37 cellular contexts compared by ENCODE assay signal in the genomic region with DNA sequence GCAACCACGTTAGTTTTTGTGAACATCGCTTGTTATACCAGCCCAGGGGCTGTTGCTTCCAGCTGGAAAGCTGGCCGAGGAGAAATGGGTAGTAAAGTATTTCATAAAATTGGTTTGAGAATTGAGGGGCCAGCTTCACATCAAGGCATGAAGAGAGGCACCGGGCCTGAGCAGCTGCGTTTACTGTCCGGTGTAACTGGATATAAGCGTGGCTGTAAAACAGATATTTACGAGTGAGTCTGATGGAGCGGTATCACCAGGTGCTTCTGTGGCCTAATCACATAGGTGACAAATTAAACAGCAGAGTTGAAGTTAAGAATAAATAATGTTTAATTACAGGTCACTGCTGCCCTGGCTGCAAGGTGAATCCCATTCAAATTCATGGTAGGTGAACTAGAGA.
"Had no signal": no experiment of that assay in that cellular context is flagged by ENCODE, and none has a peak within 500 bp of the region (broad histone marks: within the 10 kb centered on the region; RNA-seq: fewer than 3 reads in every experiment).

No MANE protein-coding gene starts in this region.

- H3K4me3 Mint-ChIP-seq: activated B cell treated with CpG ODN at 0.5 μM for 24 hours; activated CD4-positive, alpha-beta memory T cell treated with anti-CD3 and anti-CD28 coated beads for 36 hours; activated CD4-positive, alpha-beta T cell treated with anti-CD3 and anti-CD28 coated beads, Interleukin-2, amount 10 ng/mL, durations not matched to agents 24 days and 14 days; activated CD8-positive, alpha-beta T cell treated with anti-CD3 and anti-CD28 coated beads for 36 hours; activated naive CD4-positive, alpha-beta T cell treated with anti-CD3 and anti-CD28 coated beads, Interleukin-2, amount 10 ng/mL, durations not matched to agents 7 days and 5 days; activated naive CD4-positive, alpha-beta T cell treated with anti-CD3 and anti-CD28 coated beads, Interleukin-2, amount 50 U/mL, for 24 hours; activated naive CD8-positive, alpha-beta T cell; activated naive CD8-positive, alpha-beta T cell treated with anti-CD3 and anti-CD28 coated beads, Interleukin-2, amount 10 ng/mL, durations not matched to agents 7 days and 5 days; activated naive CD8-positive, alpha-beta T cell treated with anti-CD3 and anti-CD28 coated beads, Interleukin-2, amount 50 U/mL, for 24 hours; activated T-cell treated with anti-CD3 and anti-CD28 coated beads, Interleukin-2, amount 50 U/mL, for 4 hours; activated T-cell treated with anti-CD3 and anti-CD28 coated beads, Interleukin-2, amount 50 U/mL, for 72 hours; activated T-helper 1 cell treated with anti-CD3 and anti-CD28 coated beads, Interleukin-12 subunit alpha, Interleukin-12 subunit beta, Interleukin-2, Interleukin-4 antibody, amounts not matched to agents 30 ng/mL and 10 ng/mL and 1 ng/mL, durations not matched to agents 14 hours and 24 hours and 36 hours; activated T-helper 17 cell treated with anti-CD3 and anti-CD28 coated beads, Interleukin-2, amount 50 U/mL, for 72 hours; brain; central memory CD8-positive, alpha-beta T cell; T-helper 1 cell treated with Interleukin-12 subunit alpha and Interleukin-12 subunit beta and Interleukin-4 antibody, amounts not matched to agents 30 μg/mL and 1 μg/mL, for 36 hours; T-helper 2 cell treated with Interferon-gamma antibody and Interleukin-4, amounts not matched to agents 5 μg/mL and 100 μg/mL, for 36 hours had no signal

- H3K27me3 Mint-ChIP-seq: activated CD4-positive, alpha-beta memory T cell treated with anti-CD3 and anti-CD28 coated beads for 36 hours; activated CD4-positive, alpha-beta T cell treated with anti-CD3 and anti-CD28 coated beads, Interleukin-2, amount 10 ng/mL, durations not matched to agents 24 days and 14 days; activated CD8-positive, alpha-beta T cell treated with anti-CD3 and anti-CD28 coated beads for 36 hours; activated naive CD8-positive, alpha-beta T cell treated with anti-CD3 and anti-CD28 coated beads, Interleukin-2, amount 10 ng/mL, durations not matched to agents 7 days and 5 days had no signal

- H3K27me3 ChIP-seq: ascending aorta, cardiac muscle cell had no signal

- H3K27ac ChIP-seq: ascending aorta, cardiac muscle cell, VCaP had no signal

- H3K36me3 Mint-ChIP-seq: activated CD4-positive, alpha-beta memory T cell treated with anti-CD3 and anti-CD28 coated beads for 36 hours; activated naive CD4-positive, alpha-beta T cell treated with anti-CD3 and anti-CD28 coated beads, Interleukin-2, amount 10 ng/mL, durations not matched to agents 7 days and 5 days; activated naive CD4-positive, alpha-beta T cell treated with anti-CD3 and anti-CD28 coated beads, Interleukin-2, amount 50 U/mL, for 24 hours; activated naive CD8-positive, alpha-beta T cell; activated naive CD8-positive, alpha-beta T cell treated with anti-CD3 and anti-CD28 coated beads, Interleukin-2, amount 10 ng/mL, durations not matched to agents 7 days and 5 days; brain had no signal

- H3K27ac Mint-ChIP-seq: activated B cell treated with CpG ODN at 0.5 μM for 24 hours; activated CD4-positive, alpha-beta memory T cell treated with anti-CD3 and anti-CD28 coated beads for 36 hours; activated CD4-positive, alpha-beta T cell treated with anti-CD3 and anti-CD28 coated beads, Interleukin-2, amount 10 ng/mL, durations not matched to agents 24 days and 14 days; activated CD8-positive, alpha-beta T cell treated with anti-CD3 and anti-CD28 coated beads for 36 hours; activated naive CD4-positive, alpha-beta T cell treated with anti-CD3 and anti-CD28 coated beads, Interleukin-2, amount 10 ng/mL, durations not matched to agents 7 days and 5 days; activated naive CD4-positive, alpha-beta T cell treated with anti-CD3 and anti-CD28 coated beads, Interleukin-2, amount 50 U/mL, for 24 hours; activated naive CD8-positive, alpha-beta T cell; activated naive CD8-positive, alpha-beta T cell treated with anti-CD3 and anti-CD28 coated beads, Interleukin-2, amount 10 ng/mL, durations not matched to agents 7 days and 5 days; activated naive CD8-positive, alpha-beta T cell treated with anti-CD3 and anti-CD28 coated beads, Interleukin-2, amount 50 U/mL, for 24 hours; activated T-cell treated with anti-CD3 and anti-CD28 coated beads, Interleukin-2, amount 50 U/mL, for 72 hours; activated T-helper 1 cell treated with anti-CD3 and anti-CD28 coated beads, Interleukin-12 subunit alpha, Interleukin-12 subunit beta, Interleukin-2, Interleukin-4 antibody, amounts not matched to agents 30 ng/mL and 10 ng/mL and 1 ng/mL, durations not matched to agents 14 hours and 24 hours and 36 hours; activated T-helper 17 cell treated with anti-CD3 and anti-CD28 coated beads, Interleukin-2, amount 50 U/mL, for 72 hours; brain; T-helper 1 cell treated with Interleukin-12 subunit alpha and Interleukin-12 subunit beta and Interleukin-4 antibody, amounts not matched to agents 30 μg/mL and 1 μg/mL, for 36 hours; T-helper 2 cell treated with Interferon-gamma antibody and Interleukin-4, amounts not matched to agents 5 μg/mL and 100 μg/mL, for 36 hours had no signal

- ATAC-seq: activated CD8-positive, alpha-beta T cell treated with anti-CD3 and anti-CD28 coated beads for 36 hours; activated naive CD8-positive, alpha-beta T cell treated with anti-CD3 and anti-CD28 coated beads, Interleukin-2, amount 50 U/mL, for 24 hours; activated T-cell treated with anti-CD3 and anti-CD28 coated beads, Interleukin-2, amount 50 U/mL, for 4 hours; activated T-cell treated with anti-CD3 and anti-CD28 coated beads, Interleukin-2, amount 50 U/mL, for 72 hours; activated T-helper 17 cell treated with anti-CD3 and anti-CD28 coated beads, Interleukin-2, amount 50 U/mL, for 72 hours had no signal

- H3K36me3 ChIP-seq: ascending aorta, cardiac muscle cell had no signal

- H3K4me1 Mint-ChIP-seq: activated B cell treated with CpG ODN at 0.5 μM for 24 hours; activated CD4-positive, alpha-beta T cell treated with anti-CD3 and anti-CD28 coated beads, Interleukin-2, amount 10 ng/mL, durations not matched to agents 24 days and 14 days; activated naive CD4-positive, alpha-beta T cell treated with anti-CD3 and anti-CD28 coated beads, Interleukin-2, amount 10 ng/mL, durations not matched to agents 7 days and 5 days; activated naive CD4-positive, alpha-beta T cell treated with anti-CD3 and anti-CD28 coated beads, Interleukin-2, amount 50 U/mL, for 24 hours; activated naive CD8-positive, alpha-beta T cell treated with anti-CD3 and anti-CD28 coated beads, Interleukin-2, amount 10 ng/mL, durations not matched to agents 7 days and 5 days; activated naive CD8-positive, alpha-beta T cell treated with anti-CD3 and anti-CD28 coated beads, Interleukin-2, amount 50 U/mL, for 24 hours; activated T-helper 17 cell treated with anti-CD3 and anti-CD28 coated beads, Interleukin-2, amount 50 U/mL, for 72 hours; central memory CD8-positive, alpha-beta T cell had no signal

- H3K4me3 ChIP-seq: ascending aorta, cardiac muscle cell had no signal

- DNase-seq: activated B cell treated with CpG ODN at 0.5 μM for 24 hours; activated CD4-positive, alpha-beta memory T cell treated with anti-CD3 and anti-CD28 coated beads for 36 hours; activated CD4-positive, alpha-beta T cell treated with anti-CD3 and anti-CD28 coated beads for 4 hours; activated CD4-positive, alpha-beta T cell treated with anti-CD3 and anti-CD28 coated beads, Interleukin-2, amount 10 ng/mL, durations not matched to agents 24 days and 14 days; activated CD4-positive, alpha-beta T cell treated with anti-CD3 and anti-CD28 coated beads, Interleukin-2, amount 50 U/mL, for 1 hour; activated CD4-positive, alpha-beta T cell treated with anti-CD3 and anti-CD28 coated beads, Interleukin-2, amount 50 U/mL, for 4 hours; activated CD4-positive, CD25-positive, alpha-beta regulatory T cell treated with anti-CD3 and anti-CD28 coated beads, Interleukin-2, amount 50 U/mL, for 72 hours; activated CD8-positive, alpha-beta memory T cell treated with anti-CD3 and anti-CD28 coated beads, Interleukin-2, amount 50 U/mL, for 4 hours; activated CD8-positive, alpha-beta T cell treated with anti-CD3 and anti-CD28 coated beads for 36 hours; activated effector memory CD4-positive, alpha-beta T cell treated with anti-CD3 and anti-CD28 coated beads, Interleukin-2, amount 50 U/mL, for 16 hours; activated gamma-delta T cell treated with Interleukin-2 at 50 U/mL for 16 hours; activated naive CD4-positive, alpha-beta T cell; activated naive CD4-positive, alpha-beta T cell treated with anti-CD3 and anti-CD28 coated beads, Interleukin-2, amount 10 ng/mL, durations not matched to agents 7 days and 5 days; activated naive CD8-positive, alpha-beta T cell treated with anti-CD3 and anti-CD28 coated beads, Interleukin-2, amount 10 ng/mL, durations not matched to agents 7 days and 5 days; activated naive CD8-positive, alpha-beta T cell treated with anti-CD3 and anti-CD28 coated beads, Interleukin-2, amount 50 U/mL, for 24 hours; activated T-cell treated with anti-CD3 and anti-CD28 coated beads for 4 hours; activated T-cell treated with anti-CD3 and anti-CD28 coated beads, Interleukin-2, amount 50 U/mL, for 1 hour; activated T-cell treated with anti-CD3 and anti-CD28 coated beads, Interleukin-2, amount 50 U/mL, for 4 hours; activated T-cell treated with anti-CD3 and anti-CD28 coated beads, Interleukin-2, amount 50 U/mL, for 72 hours; amygdala; anterior cingulate cortex; caudate nucleus; cerebellar nuclear complex; T-helper 1 cell; T-helper 2 cell; T-helper 9 cell had no signal

- H3K9me3 Mint-ChIP-seq: activated B cell treated with CpG ODN at 0.5 μM for 24 hours; activated CD4-positive, alpha-beta T cell treated with anti-CD3 and anti-CD28 coated beads, Interleukin-2, amount 10 ng/mL, durations not matched to agents 24 days and 14 days; activated naive CD4-positive, alpha-beta T cell treated with anti-CD3 and anti-CD28 coated beads, Interleukin-2, amount 10 ng/mL, durations not matched to agents 7 days and 5 days; activated naive CD4-positive, alpha-beta T cell treated with anti-CD3 and anti-CD28 coated beads, Interleukin-2, amount 50 U/mL, for 24 hours; activated naive CD8-positive, alpha-beta T cell treated with anti-CD3 and anti-CD28 coated beads, Interleukin-2, amount 10 ng/mL, durations not matched to agents 7 days and 5 days; activated naive CD8-positive, alpha-beta T cell treated with anti-CD3 and anti-CD28 coated beads, Interleukin-2, amount 50 U/mL, for 24 hours; activated T-cell treated with anti-CD3 and anti-CD28 coated beads, Interleukin-2, amount 50 U/mL, for 4 hours; activated T-cell treated with anti-CD3 and anti-CD28 coated beads, Interleukin-2, amount 50 U/mL, for 72 hours; activated T-helper 1 cell treated with anti-CD3 and anti-CD28 coated beads, Interleukin-12 subunit alpha, Interleukin-12 subunit beta, Interleukin-2, Interleukin-4 antibody, amounts not matched to agents 30 ng/mL and 10 ng/mL and 1 ng/mL, durations not matched to agents 14 hours and 24 hours and 36 hours; central memory CD8-positive, alpha-beta T cell; T-helper 1 cell treated with Interleukin-12 subunit alpha and Interleukin-12 subunit beta and Interleukin-4 antibody, amounts not matched to agents 30 μg/mL and 1 μg/mL, for 36 hours; T-helper 2 cell treated with Interferon-gamma antibody and Interleukin-4, amounts not matched to agents 5 μg/mL and 100 μg/mL, for 36 hours had no signal

- H3K4me1 ChIP-seq: ascending aorta had no signal
